Comparison of ENCODE assay signal across 7 cellular contexts in the genomic region with DNA sequence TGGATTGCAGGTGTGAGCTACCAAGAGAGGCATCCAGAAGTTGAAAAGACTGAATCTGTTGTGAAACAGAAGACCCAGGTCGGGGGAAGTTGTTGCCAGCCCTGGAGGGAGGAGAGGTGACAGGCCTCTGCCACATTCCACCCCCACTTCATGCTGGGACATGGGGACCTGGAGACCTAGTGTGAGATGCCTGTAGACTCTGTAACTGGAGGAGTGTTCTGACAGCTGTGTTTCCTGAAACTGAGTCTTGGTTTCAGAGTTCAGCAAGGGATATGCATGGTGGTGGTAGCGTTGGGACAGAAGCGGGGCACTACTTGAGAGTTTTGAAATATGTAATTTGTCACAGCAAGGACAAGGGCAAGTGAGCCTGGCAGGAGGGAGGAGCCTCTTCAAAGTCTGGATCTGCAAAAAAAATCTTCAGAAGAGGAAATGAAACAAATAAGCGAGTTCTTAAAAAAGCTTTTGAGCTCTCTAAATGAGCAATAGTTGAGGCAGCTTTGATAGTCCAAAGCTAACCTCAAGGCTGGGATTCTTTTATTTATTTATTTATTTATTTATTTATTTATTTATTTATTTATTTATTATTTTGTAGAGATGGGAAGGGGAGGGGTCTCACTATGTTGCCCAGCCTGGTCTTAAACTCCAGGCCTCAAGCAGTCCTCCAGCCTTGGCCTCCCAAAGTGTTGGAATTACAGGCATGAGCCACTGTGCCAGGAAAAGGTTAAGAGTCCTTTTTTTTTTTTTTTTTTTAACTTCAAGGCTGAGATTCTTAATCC. TPM values are rescaled to one million over a fixed set of nuclear protein-coding genes. Genes with fewer than 3 reads are reported as not detected.
DNase-seq lines count a peak whose midpoint lies in the region; ATAC-seq and TF ChIP-seq lines count a peak whose summit lies in the region.

No MANE protein-coding gene starts in this region.

- peak overlapping the region; percentile 80 for H3K27ac Mint-ChIP-seq in progenitor cell of endocrine pancreas

- peak; percentile 88 for ATAC-seq in GM18868 (IDR thresholded peaks at IDR 0.05; ENCODE audit: unreplicated experiment)

- TF ChIP-seq CTCF in HEK293 (tag by site-specific recombination; IDR thresholded peaks at IDR 0.05): no peak
- TF ChIP-seq CTCF in NB4 (IDR thresholded peaks at IDR 0.05; ENCODE audit: low read depth, low read length): no peak
- no peak for TF ChIP-seq CTCF in coronary artery (IDR thresholded peaks at IDR 0.05)
- no peak for TF ChIP-seq CTCF in progenitor cell of endocrine pancreas (IDR thresholded peaks at IDR 0.05; ENCODE audit: unreplicated experiment)

- no peak for TF ChIP-seq POLR2A in NB4 (IDR thresholded peaks at IDR 0.05; ENCODE audit: extremely low read depth, insufficient read length)

- peaks cover 6% of the 10 kb centered on the region for H3K36me3 Mint-ChIP-seq in progenitor cell of endocrine pancreas (ENCODE audit: insufficient read depth)

- peaks cover 32% of the 10 kb centered on the region for H3K4me1 Mint-ChIP-seq in progenitor cell of endocrine pancreas (ENCODE audit: low read depth)

- no peaks in the 10 kb centered on the region for H3K36me3 ChIP-seq in HEK293 (ENCODE audit: control insufficient read depth in 2 of 2, insufficient read depth in 1 of 2, low read length in 2 of 2)

- POLR2A ChIA-PET in HEK293 (lab: Yijun Ruan, JAX): interaction anchor here (0.5 kb wide), 1 partner anchor 178 kb away, joined by 4 read pairs; no protein-coding TSS in a partner anchor

- CTCF ChIA-PET in HEK293 (lab: Yijun Ruan, JAX): interaction anchor here (0.6 to 5.8 kb wide), 48 partner anchors 8 to 1623 kb away, joined by 3 to 71 read pairs (median 5); no protein-coding TSS in a partner anchor

- H3K9me3 Mint-ChIP-seq in progenitor cell of endocrine pancreas (ENCODE audit: low read depth): peaks cover 7% of the 10 kb centered on the region

- peak; percentile 73 for DNase-seq in NB4 (ENCODE audit: low read depth)
- DNase-seq in coronary artery (ENCODE audit: low spot score): no peak
- no peak for DNase-seq in progenitor cell of endocrine pancreas (ENCODE audit: low spot score, unreplicated experiment)
- no peak for DNase-seq in dermis blood vessel endothelial cell
- DNase-seq in GOT3 (lab: John Stamatoyannopoulos, UW): no peak

- H3K4me3 Mint-ChIP-seq in progenitor cell of endocrine pancreas (ENCODE audit: low read depth): no peak overlapping the region

- no peaks in the 10 kb centered on the region for H3K9me3 ChIP-seq in HEK293 (ENCODE audit: control insufficient read depth, insufficient read depth, low read depth, low read length)

- H3K4me3 ChIP-seq in HEK293 (ENCODE audit: low read depth, low read length) (no peak overlapping the region), NB4 (ENCODE audit: low read depth, low read length) (no peak overlapping the region), coronary artery (no peak overlapping the region)

- peaks cover 3% of the 10 kb centered on the region for H3K27me3 Mint-ChIP-seq in progenitor cell of endocrine pancreas

- no peaks in the 10 kb centered on the region; the same call in 1 of the 2 replicates for H3K4me1 ChIP-seq in HEK293 (ENCODE audit: control insufficient read depth, insufficient read depth, low read length)

- H3K27ac ChIP-seq in HEK293 (ENCODE audit: extremely low read depth, low read depth, low read length) (no peak overlapping the region), coronary artery (peak overlapping the region; percentile 42 to 56)

TF ChIP-seq in HEK293, 187 proteins besides CTCF, POLR2A, EP300 and RAD21 (continues in another document):
- no peak for TF ChIP-seq BCL11A (tag by site-specific recombination; IDR thresholded peaks at IDR 0.05; ENCODE audit: low read depth)
- TF ChIP-seq ZNF654 (tag by site-specific recombination; IDR thresholded peaks at IDR 0.05; ENCODE audit: low read depth): no peak
- TF ChIP-seq RBAK (tag by site-specific recombination; IDR thresholded peaks at IDR 0.05): no peak
- TF ChIP-seq ZNF311 (tag by site-specific recombination; IDR thresholded peaks at IDR 0.05; ENCODE audit: borderline replicate concordance): no peak
- TF ChIP-seq ZXDB (tag by site-specific recombination; IDR thresholded peaks at IDR 0.05): no peak
- peak; percentile 14; the same call in 1 of the 2 replicates for TF ChIP-seq ZNF555 (tag by site-specific recombination; conservative IDR thresholded peaks at IDR 0.05)
- no peak for TF ChIP-seq SCRT1 (tag by site-specific recombination; IDR thresholded peaks at IDR 0.05; ENCODE audit: borderline replicate concordance)
- TF ChIP-seq, protein P1, sequence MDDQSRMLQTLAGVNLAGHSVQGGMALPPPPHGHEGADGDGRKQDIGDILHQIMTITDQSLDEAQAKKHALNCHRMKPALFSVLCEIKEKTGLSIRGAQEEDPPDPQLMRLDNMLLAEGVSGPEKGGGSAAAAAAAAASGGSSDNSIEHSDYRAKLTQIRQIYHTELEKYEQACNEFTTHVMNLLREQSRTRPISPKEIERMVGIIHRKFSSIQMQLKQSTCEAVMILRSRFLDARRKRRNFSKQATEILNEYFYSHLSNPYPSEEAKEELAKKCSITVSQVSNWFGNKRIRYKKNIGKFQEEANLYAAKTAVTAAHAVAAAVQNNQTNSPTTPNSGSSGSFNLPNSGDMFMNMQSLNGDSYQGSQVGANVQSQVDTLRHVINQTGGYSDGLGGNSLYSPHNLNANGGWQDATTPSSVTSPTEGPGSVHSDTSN (CRISPR knock-in tag; IDR thresholded peaks at IDR 0.05): no peak
- no peak for TF ChIP-seq HOXA7 (CRISPR knock-in tag; IDR thresholded peaks at IDR 0.05; ENCODE audit: borderline replicate concordance)
- TF ChIP-seq, protein P2, sequence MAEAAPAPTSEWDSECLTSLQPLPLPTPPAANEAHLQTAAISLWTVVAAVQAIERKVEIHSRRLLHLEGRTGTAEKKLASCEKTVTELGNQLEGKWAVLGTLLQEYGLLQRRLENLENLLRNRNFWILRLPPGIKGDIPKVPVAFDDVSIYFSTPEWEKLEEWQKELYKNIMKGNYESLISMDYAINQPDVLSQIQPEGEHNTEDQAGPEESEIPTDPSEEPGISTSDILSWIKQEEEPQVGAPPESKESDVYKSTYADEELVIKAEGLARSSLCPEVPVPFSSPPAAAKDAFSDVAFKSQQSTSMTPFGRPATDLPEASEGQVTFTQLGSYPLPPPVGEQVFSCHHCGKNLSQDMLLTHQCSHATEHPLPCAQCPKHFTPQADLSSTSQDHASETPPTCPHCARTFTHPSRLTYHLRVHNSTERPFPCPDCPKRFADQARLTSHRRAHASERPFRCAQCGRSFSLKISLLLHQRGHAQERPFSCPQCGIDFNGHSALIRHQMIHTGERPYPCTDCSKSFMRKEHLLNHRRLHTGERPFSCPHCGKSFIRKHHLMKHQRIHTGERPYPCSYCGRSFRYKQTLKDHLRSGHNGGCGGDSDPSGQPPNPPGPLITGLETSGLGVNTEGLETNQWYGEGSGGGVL (tag by site-specific recombination; IDR thresholded peaks at IDR 0.05): no peak
- no peak for TF ChIP-seq ZSCAN23 (tag by site-specific recombination; IDR thresholded peaks at IDR 0.05)
- TF ChIP-seq ZNF426 (tag by site-specific recombination; IDR thresholded peaks at IDR 0.05): peak; percentile 33
- TF ChIP-seq ZFP3 (tag by site-specific recombination; IDR thresholded peaks at IDR 0.05; ENCODE audit: low read depth): no peak
- TF ChIP-seq OVOL3 (tag by site-specific recombination; IDR thresholded peaks at IDR 0.05): no peak
- TF ChIP-seq ZNF48 (tag by site-specific recombination; IDR thresholded peaks at IDR 0.05): no peak
- TF ChIP-seq SP2 (tag by site-specific recombination; IDR thresholded peaks at IDR 0.05): no peak
- TF ChIP-seq, protein P3, sequence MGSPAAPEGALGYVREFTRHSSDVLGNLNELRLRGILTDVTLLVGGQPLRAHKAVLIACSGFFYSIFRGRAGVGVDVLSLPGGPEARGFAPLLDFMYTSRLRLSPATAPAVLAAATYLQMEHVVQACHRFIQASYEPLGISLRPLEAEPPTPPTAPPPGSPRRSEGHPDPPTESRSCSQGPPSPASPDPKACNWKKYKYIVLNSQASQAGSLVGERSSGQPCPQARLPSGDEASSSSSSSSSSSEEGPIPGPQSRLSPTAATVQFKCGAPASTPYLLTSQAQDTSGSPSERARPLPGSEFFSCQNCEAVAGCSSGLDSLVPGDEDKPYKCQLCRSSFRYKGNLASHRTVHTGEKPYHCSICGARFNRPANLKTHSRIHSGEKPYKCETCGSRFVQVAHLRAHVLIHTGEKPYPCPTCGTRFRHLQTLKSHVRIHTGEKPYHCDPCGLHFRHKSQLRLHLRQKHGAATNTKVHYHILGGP (tag by site-specific recombination; IDR thresholded peaks at IDR 0.05): no peak
- TF ChIP-seq, protein P4, sequence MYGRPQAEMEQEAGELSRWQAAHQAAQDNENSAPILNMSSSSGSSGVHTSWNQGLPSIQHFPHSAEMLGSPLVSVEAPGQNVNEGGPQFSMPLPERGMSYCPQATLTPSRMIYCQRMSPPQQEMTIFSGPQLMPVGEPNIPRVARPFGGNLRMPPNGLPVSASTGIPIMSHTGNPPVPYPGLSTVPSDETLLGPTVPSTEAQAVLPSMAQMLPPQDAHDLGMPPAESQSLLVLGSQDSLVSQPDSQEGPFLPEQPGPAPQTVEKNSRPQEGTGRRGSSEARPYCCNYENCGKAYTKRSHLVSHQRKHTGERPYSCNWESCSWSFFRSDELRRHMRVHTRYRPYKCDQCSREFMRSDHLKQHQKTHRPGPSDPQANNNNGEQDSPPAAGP (tag by site-specific recombination; IDR thresholded peaks at IDR 0.05): no peak
- peak; percentile 18; the same call in 1 of the 2 replicates for TF ChIP-seq ZNF394 (tag by site-specific recombination; IDR thresholded peaks at IDR 0.05; ENCODE audit: borderline replicate concordance)
- no peak for TF ChIP-seq HOXD13 (CRISPR knock-in tag; IDR thresholded peaks at IDR 0.05; ENCODE audit: borderline replicate concordance)
- no peak for TF ChIP-seq ZNF624 (tag by site-specific recombination; IDR thresholded peaks at IDR 0.05)

RNA-seq across cellular contexts. Expression of a gene that starts 58.9 kb away (rescaled TPM):
- total RNA-seq in progenitor cell of endocrine pancreas (19.5 and 19.6 TPM in 2 replicates), dermis blood vessel endothelial cell (23.0 and 49.5 TPM in 2 replicates)
